Comparison of ENCODE assay signal across 9 cellular contexts in genomic region chr17:40552806-40553693, GRCh38. TPM values are rescaled to one million over a fixed set of nuclear protein-coding genes. Genes with fewer than 3 reads are reported as not detected.
DNase-seq lines count a peak whose midpoint lies in the region; ATAC-seq and TF ChIP-seq lines count a peak whose summit lies in the region.
"Had no signal": no experiment of that assay in that cellular context is flagged by ENCODE, and none has a peak within 500 bp of the region (broad histone marks: within the 10 kb centered on the region; RNA-seq: fewer than 3 reads in every experiment).

No MANE protein-coding gene starts in this region.

- DNase-seq in CD4-positive, alpha-beta memory T cell: peak in 1 of 5 donors; percentile 20
- DNase-seq in T-helper 17 cell (peak in 1 of 3 donors; percentile 6), endodermal cell (peak; percentile 48), prostate gland (ENCODE audit: low spot score) (no peak), AG20443 (ENCODE audit: low spot score) (no peak), NCI-H748 (lab: John Stamatoyannopoulos, UW; ENCODE audit: unreplicated experiment) (no peak), middle frontal gyrus (ENCODE audit: extremely low spot score, low spot score) (no peak)
- DNase-seq: NCI-H2227 treated with DMSO at 0.1 percent for 48 hours had no signal

- H3K36me3 Mint-ChIP-seq in CD4-positive, alpha-beta memory T cell: peaks cover 43 to 51% of the 10 kb centered on the region in 2 donors
- peaks cover 13% of the 10 kb centered on the region for H3K36me3 Mint-ChIP-seq in T-helper 17 cell (ENCODE audit: low read depth)
- H3K36me3 Mint-ChIP-seq in endodermal cell (ENCODE audit: low read depth): no peaks in the 10 kb centered on the region

- H3K4me1 ChIP-seq in CD4-positive, alpha-beta memory T cell (ENCODE audit: insufficient read depth, low read length): peaks cover 99% of the 10 kb centered on the region
- H3K4me1 ChIP-seq in endodermal cell (ENCODE audit: control insufficient read depth, insufficient read depth, low read length) (no peaks in the 10 kb centered on the region), prostate gland (replicated peaks) (peaks cover 7% of the 10 kb centered on the region)

- POLR2A ChIA-PET in CD4-positive, alpha-beta memory T cell (lab: Charles Lee; ENCODE audit: partially characterized antibody): interaction anchor here (0.9 to 28.0 kb wide), 11 partner anchors 8 to 150 kb away, joined by 3 to 1226 read pairs (median 7); partner anchors contain the start of gene CCR7

- H3K27ac Mint-ChIP-seq in CD4-positive, alpha-beta memory T cell: peak overlapping the region; percentile 89 to 96 (median 91)
- peak overlapping the region; percentile 100 for H3K27ac Mint-ChIP-seq in T-helper 17 cell
- H3K27ac Mint-ChIP-seq in endodermal cell: no peak overlapping the region

- H3K27me3 ChIP-seq in CD4-positive, alpha-beta memory T cell (ENCODE audit: insufficient read depth, low read length): no peaks in the 10 kb centered on the region
- H3K27me3 ChIP-seq in endodermal cell (ENCODE audit: control insufficient read depth, insufficient read depth, low read length, poor library complexity, severe bottlenecking) (no peaks in the 10 kb centered on the region), prostate gland (replicated peaks; ENCODE audit: insufficient read depth) (no peaks in the 10 kb centered on the region)

- TF ChIP-seq CTCF in endodermal cell (conservative IDR thresholded peaks at IDR 0.05): no peak
- no peak for TF ChIP-seq CTCF in prostate gland (IDR thresholded peaks at IDR 0.05)

- intact Hi-C loops in CD4-positive, alpha-beta memory T cell (cut with micrococcal nuclease): no loop called here
- intact Hi-C loops in prostate gland (cut with DNase I): no loop called here

- no peak overlapping the region for H3K4me3 ChIP-seq in CD4-positive, alpha-beta memory T cell (ENCODE audit: low read length in 2 of 2)
- H3K4me3 ChIP-seq in endodermal cell (ENCODE audit: low read length): no peak overlapping the region
- H3K4me3 ChIP-seq in prostate gland: no peak overlapping the region

- peaks cover 53% of the 10 kb centered on the region for H3K36me3 ChIP-seq in CD4-positive, alpha-beta memory T cell (ENCODE audit: insufficient read depth, low read length)
- no peaks in the 10 kb centered on the region for H3K36me3 ChIP-seq in endodermal cell (ENCODE audit: control insufficient read depth, insufficient read depth, low read length)
- no peaks in the 10 kb centered on the region for H3K36me3 ChIP-seq in prostate gland

- H3K27ac ChIP-seq in CD4-positive, alpha-beta memory T cell (ENCODE audit: low read depth, low read length): peak overlapping the region; percentile 64
- H3K27ac ChIP-seq in endodermal cell (ENCODE audit: low read depth, low read length) (peak overlapping the region; percentile 3), prostate gland (peak overlapping the region; percentile 53 to 66)

- ATAC-seq in T-helper 17 cell: no peak
- no peak for ATAC-seq in GM18867 (IDR thresholded peaks at IDR 0.05; ENCODE audit: unreplicated experiment)

- CTCF ChIA-PET in CD4-positive, alpha-beta memory T cell (lab: Charles Lee; ENCODE audit: partially characterized antibody): interaction anchor here (1.0 to 19.3 kb wide), 7 partner anchors 6 to 250 kb away, joined by 3 to 512 read pairs (median 17); no protein-coding TSS in a partner anchor

- whole genome bisulfite sequencing in endodermal cell (ENCODE audit: insufficient coverage in 1 of 2, insufficient read length in 1 of 2), 2 experiments: 89 to 97% methylated on average over 7 to 12 of the region's 12 CpGs
- 70% methylated on average over 12 of the region's 12 CpGs for WGBS in prostate gland

- H3K9me3 Mint-ChIP-seq in CD4-positive, alpha-beta memory T cell: peaks cover 0 to 2% (median 0%) of the 10 kb centered on the region in 8 donors
- no peaks in the 10 kb centered on the region for H3K9me3 Mint-ChIP-seq in endodermal cell

- no peak overlapping the region for H3K9ac ChIP-seq in endodermal cell (ENCODE audit: extremely low read depth, low read length, poor library complexity, severe bottlenecking)

- H3K27me3 Mint-ChIP-seq in CD4-positive, alpha-beta memory T cell: no peaks in the 10 kb centered on the region
- no peaks in the 10 kb centered on the region for H3K27me3 Mint-ChIP-seq in T-helper 17 cell
- peaks cover 4% of the 10 kb centered on the region for H3K27me3 Mint-ChIP-seq in endodermal cell (ENCODE audit: insufficient read depth)

- H3K4me3 Mint-ChIP-seq in CD4-positive, alpha-beta memory T cell: peak overlapping the region in 7 of 8 donors; percentile 13 to 82 (median 75)
- H3K4me3 Mint-ChIP-seq in T-helper 17 cell (peak overlapping the region; percentile 83), endodermal cell (no peak overlapping the region)

- no peak for TF ChIP-seq POLR2A in prostate gland (IDR thresholded peaks at IDR 0.05)

- no peaks in the 10 kb centered on the region for H3K9me3 ChIP-seq in CD4-positive, alpha-beta memory T cell (ENCODE audit: control insufficient read depth in 1 of 2, low read length in 2 of 2)
- H3K9me3 ChIP-seq in T-helper 17 cell (ENCODE audit: control insufficient read depth, low read length, poor library complexity, severe bottlenecking) (no peaks in the 10 kb centered on the region), endodermal cell (ENCODE audit: control insufficient read depth, low read length) (no peaks in the 10 kb centered on the region), prostate gland (no peaks in the 10 kb centered on the region)

- peaks cover 62 to 100% (median 84%) of the 10 kb centered on the region in 4 donors for H3K4me1 Mint-ChIP-seq in CD4-positive, alpha-beta memory T cell
- H3K4me1 Mint-ChIP-seq in T-helper 17 cell (peaks cover 74% of the 10 kb centered on the region), endodermal cell (peaks cover 19% of the 10 kb centered on the region)

RNA-seq across cellular contexts. Expression of gene CCR7, which starts 12.2 kb away (rescaled TPM):
- total RNA-seq in CD4-positive, alpha-beta memory T cell: 100 to 1,000 TPM; 268 to 269 TPM
- 100 to 1,000 TPM; 436 to 502 TPM for polyA plus RNA-seq in CD4-positive, alpha-beta memory T cell
- total RNA-seq in T-helper 17 cell (100 to 1,000 TPM; 165 to 182 TPM), endodermal cell (under 1 TPM in 1 of 2 donors, not detected in 1; 0.53 TPM), prostate gland (under 1 TPM in 1 of 2 donors, not detected in 1; 0.40 TPM)
- polyA plus RNA-seq in endodermal cell (2013, experiment 1 of 2): 0.21 TPM
- not detected for polyA plus RNA-seq in endodermal cell (2013, experiment 2 of 2)

RNA-seq across cellular contexts. Expression of gene TNS4, which starts 51.6 kb away (rescaled TPM):
- 1 to 10 TPM in 1 of 2 experiments, under 1 TPM in 1; 0.25 to 1.8 TPM for total RNA-seq in CD4-positive, alpha-beta memory T cell
- polyA plus RNA-seq in CD4-positive, alpha-beta memory T cell: under 1 TPM; 0.18 to 0.33 TPM
- total RNA-seq in T-helper 17 cell: 1 to 10 TPM in 1 of 2 donors, under 1 TPM in 1; 0.77 to 1.7 TPM
- 1 to 10 TPM in 1 of 2 donors, under 1 TPM in 1; 0.89 to 2.5 TPM for total RNA-seq in endodermal cell
- polyA plus RNA-seq in endodermal cell (2013, experiment 1 of 2): 0.07 TPM
- polyA plus RNA-seq in endodermal cell (2013, experiment 2 of 2): not detected
- 10 to 100 TPM; 51.3 to 56.1 TPM for total RNA-seq in prostate gland

Comparison
In these comparisons a context has a peak if more than half of its experiments do, and no peak if none do; other contexts are left out.
1. H3K27ac ChIP-seq: peak in every context shown above with its lines; median percentile 64 in CD4-positive, alpha-beta memory T cell; 60 in prostate gland; 3 in endodermal cell.
2. RNA of gene CCR7, which starts 12.2 kb away (total RNA-seq): 268 to 269 TPM in CD4-positive, alpha-beta memory T cell and 165 to 182 TPM in T-helper 17 cell; 0.53 TPM in endodermal cell and 0.40 TPM in prostate gland; every median in the first group is over 100 times any median in the second.
3. RNA of gene TNS4, which starts 51.6 kb away (total RNA-seq): 51.3 to 56.1 TPM in prostate gland; 0.89 to 2.5 TPM in endodermal cell, 0.25 to 1.8 TPM in CD4-positive, alpha-beta memory T cell and 0.77 to 1.7 TPM in T-helper 17 cell; every median in the first group is over 10 times any median in the second.